Comparison of ENCODE assay signal across 12 cellular contexts in genomic region chr5:66223637-66224036, GRCh38.
DNase-seq lines count a peak whose midpoint lies in the region; ATAC-seq, FAIRE-seq and TF ChIP-seq lines count a peak whose summit lies in the region.
"Had no signal": no experiment of that assay in that cellular context is flagged by ENCODE, and none has a peak within 500 bp of the region (broad histone marks: within the 10 kb centered on the region; RNA-seq: fewer than 3 reads in every experiment).

No MANE protein-coding gene starts in this region.

- FAIRE-seq in astrocyte (lab: Jason Lieb, UNC) = no peak
- FAIRE-seq: frontal cortex, GM12891 had no signal

- H3K9me3 ChIP-seq in astrocyte (ENCODE audit: insufficient read depth, low read depth, low read length) = peaks cover 2% of the 10 kb centered on the region

- no peaks in the 10 kb centered on the region for H3K36me3 Mint-ChIP-seq in GM23338 (ENCODE audit: low read depth)
- no peaks in the 10 kb centered on the region for H3K36me3 Mint-ChIP-seq in astrocyte (ENCODE audit: low read depth, unreplicated experiment)
- H3K36me3 Mint-ChIP-seq in stimulated activated naive B cell treated with anti-CD40 and anti-IgM and Interleukin-4, amounts not matched to agents 10 μg/mL and 1 μg/mL and 100 μg/mL, for 72 hours = peaks cover 0 to 4% of the 10 kb centered on the region in 2 donors

- DNase-seq in Ammon's horn (ENCODE audit: low spot score) = peak; percentile 44
- DNase-seq in GM23338 (ENCODE audit: low spot score) = peak; percentile 48
- DNase-seq in astrocyte (ENCODE audit: low read depth) = no peak
- DNase-seq in kidney tubule cell (ENCODE audit: low spot score) = peak; percentile 37
- no peak for DNase-seq in COLO829 (ENCODE audit: low spot score)
- no peak for DNase-seq in stimulated activated CD4-positive, alpha-beta T cell treated with anti-CD3 and anti-CD28 coated beads, Interleukin-4, amount 100 ng/mL, for 24 hours
- DNase-seq in stimulated activated naive B cell treated with anti-CD40 and anti-IgM and Interleukin-4, amounts not matched to agents 10 μg/mL and 1 μg/mL and 100 μg/mL, for 72 hours = no peak
- DNase-seq: activated gamma-delta T cell, NCI-H1048 had no signal

- no peaks in the 10 kb centered on the region for H3K4me1 ChIP-seq in GM23338 (ENCODE audit: insufficient read depth)
- H3K4me1 ChIP-seq in astrocyte (ENCODE audit: insufficient read depth, low read length) = no peaks in the 10 kb centered on the region

- H3K4me3 Mint-ChIP-seq in GM23338 (no peak overlapping the region), astrocyte (ENCODE audit: unreplicated experiment) (no peak overlapping the region)
- H3K4me3 Mint-ChIP-seq in stimulated activated naive B cell treated with anti-CD40 and anti-IgM and Interleukin-4, amounts not matched to agents 10 μg/mL and 1 μg/mL and 100 μg/mL, for 72 hours = no peak overlapping the region

- TF ChIP-seq CTCF in GM23338 (conservative IDR thresholded peaks at IDR 0.05; ENCODE audit: low read depth in 2 of 2) (peak; percentile 60 to 69), astrocyte (IDR thresholded peaks at IDR 0.05; ENCODE audit: insufficient read depth, low read depth, low read length) (peak; percentile 9)

- H3K27me3 ChIP-seq in GM23338 (ENCODE audit: insufficient read depth) (no peaks in the 10 kb centered on the region), astrocyte (ENCODE audit: insufficient read depth, low read length) (no peaks in the 10 kb centered on the region)

- H3K9me3 Mint-ChIP-seq in GM23338 (no peaks in the 10 kb centered on the region; the same call in 2 of the 3 replicates), astrocyte (ENCODE audit: unreplicated experiment) (peaks cover 14% of the 10 kb centered on the region)
- peaks cover 4% of the 10 kb centered on the region in 2 donors for H3K9me3 Mint-ChIP-seq in stimulated activated naive B cell treated with anti-CD40 and anti-IgM and Interleukin-4, amounts not matched to agents 10 μg/mL and 1 μg/mL and 100 μg/mL, for 72 hours

- H3K27ac ChIP-seq in GM23338 (ENCODE audit: low read depth) (no peak overlapping the region), astrocyte (ENCODE audit: low read depth, low read length) (no peak overlapping the region)

- no peaks in the 10 kb centered on the region for H3F3A ChIP-seq in GM23338 (replicated peaks; ENCODE audit: low read depth)

- H3K4me3 ChIP-seq in GM23338 (no peak overlapping the region), astrocyte (ENCODE audit: insufficient read depth, low read depth, low read length) (no peak overlapping the region)

- no peaks in the 10 kb centered on the region for H3K36me3 ChIP-seq in GM23338 (ENCODE audit: insufficient read depth)
- no peaks in the 10 kb centered on the region for H3K36me3 ChIP-seq in astrocyte (ENCODE audit: insufficient read depth, low read length)

- H3K27ac Mint-ChIP-seq in GM23338 (no peak overlapping the region), astrocyte (ENCODE audit: unreplicated experiment) (no peak overlapping the region)
- H3K27ac Mint-ChIP-seq in stimulated activated naive B cell treated with anti-CD40 and anti-IgM and Interleukin-4, amounts not matched to agents 10 μg/mL and 1 μg/mL and 100 μg/mL, for 72 hours = no peak overlapping the region

- H3K9ac ChIP-seq in astrocyte (ENCODE audit: low read length) = no peak overlapping the region

- no peaks in the 10 kb centered on the region for H4K20me1 ChIP-seq in GM23338 (replicated peaks; ENCODE audit: insufficient read depth)
- no peaks in the 10 kb centered on the region for H4K20me1 ChIP-seq in astrocyte (ENCODE audit: insufficient read depth, low read length)

- peak; percentile 41 for ATAC-seq in GM23338
- no peak for ATAC-seq in HG03469 (IDR thresholded peaks at IDR 0.05; ENCODE audit: unreplicated experiment)
- ATAC-seq in stimulated activated naive B cell treated with anti-CD40 and anti-IgM and Interleukin-4, amounts not matched to agents 10 μg/mL and 1 μg/mL and 100 μg/mL, for 72 hours (replicated peaks) = no peak

- no peaks in the 10 kb centered on the region for H3K79me2 ChIP-seq in GM23338 (replicated peaks; ENCODE audit: insufficient read depth)
- no peaks in the 10 kb centered on the region for H3K79me2 ChIP-seq in astrocyte (ENCODE audit: insufficient read depth, low read length)

- H3K27me3 Mint-ChIP-seq in GM23338 (ENCODE audit: insufficient read depth, low read depth, poor library complexity) = peaks cover 3% of the 10 kb centered on the region
- peaks cover 5% of the 10 kb centered on the region for H3K27me3 Mint-ChIP-seq in astrocyte (ENCODE audit: low read depth, unreplicated experiment)
- peaks cover 0 to 5% of the 10 kb centered on the region in 2 donors for H3K27me3 Mint-ChIP-seq in stimulated activated naive B cell treated with anti-CD40 and anti-IgM and Interleukin-4, amounts not matched to agents 10 μg/mL and 1 μg/mL and 100 μg/mL, for 72 hours

- H3K4me1 Mint-ChIP-seq in GM23338 = no peaks in the 10 kb centered on the region
- no peaks in the 10 kb centered on the region for H3K4me1 Mint-ChIP-seq in astrocyte (ENCODE audit: low read depth, unreplicated experiment)
- peaks cover 1 to 4% of the 10 kb centered on the region in 2 donors for H3K4me1 Mint-ChIP-seq in stimulated activated naive B cell treated with anti-CD40 and anti-IgM and Interleukin-4, amounts not matched to agents 10 μg/mL and 1 μg/mL and 100 μg/mL, for 72 hours

- 0 out of 2 replicates have a peak, but pooled peaks cover 3% of the 10 kb centered on the region for H3K9me2 ChIP-seq in GM23338 (ENCODE audit: insufficient read depth)

- H3K4me2 ChIP-seq in GM23338 (no peak overlapping the region), astrocyte (ENCODE audit: low read length) (no peak overlapping the region)

- no peak overlapping the region for H2AFZ ChIP-seq in GM23338
- H2AFZ ChIP-seq in astrocyte (ENCODE audit: low read depth, low read length) = no peak overlapping the region

TF ChIP-seq in GM23338, 12 proteins besides CTCF, POLR2A, EP300 and RAD21 (continues in another document):
- no peak for TF ChIP-seq ZNF114 (CRISPR knock-in tag; IDR thresholded peaks at IDR 0.05)
- no peak for TF ChIP-seq ZNF331 (CRISPR knock-in tag; IDR thresholded peaks at IDR 0.05; ENCODE audit: low read depth)
- no peak for TF ChIP-seq JUNB (IDR thresholded peaks at IDR 0.05; ENCODE audit: unreplicated experiment)
- no peak for TF ChIP-seq REST (IDR thresholded peaks at IDR 0.05; ENCODE audit: unreplicated experiment)
- no peak for TF ChIP-seq ETS1 (IDR thresholded peaks at IDR 0.05)
- TF ChIP-seq EZH2 (IDR thresholded peaks at IDR 0.05; ENCODE audit: low read depth, unreplicated experiment) = no peak
- no peak for TF ChIP-seq CREB1 (CRISPR knock-in tag; IDR thresholded peaks at IDR 0.05; ENCODE audit: low read depth)
- TF ChIP-seq EZH2phosphoT487 (IDR thresholded peaks at IDR 0.05; ENCODE audit: unreplicated experiment) = no peak
- no peak for TF ChIP-seq POLR2AphosphoS5 (IDR thresholded peaks at IDR 0.05; ENCODE audit: low read depth)
- no peak for TF ChIP-seq NANOG (IDR thresholded peaks at IDR 0.05; ENCODE audit: borderline replicate concordance)
- TF ChIP-seq STAT1 (IDR thresholded peaks at IDR 0.05; ENCODE audit: unreplicated experiment) = no peak

Comparison
In these comparisons a context has a peak if more than half of its experiments do, and no peak if none do; other contexts are left out.
1. DNase-seq: peak in Ammon's horn (single experiment), GM23338 (single experiment) and kidney tubule cell (single experiment); none in astrocyte (single experiment), COLO829 (single experiment), stimulated activated CD4-positive, alpha-beta T cell treated with anti-CD3 and anti-CD28 coated beads, Interleukin-4, amount 100 ng/mL, for 24 hours (single experiment) and stimulated activated naive B cell treated with anti-CD40 and anti-IgM and Interleukin-4, amounts not matched to agents 10 μg/mL and 1 μg/mL and 100 μg/mL, for 72 hours (single experiment).